18 cellular contexts compared by ENCODE assay signal in the genomic region with DNA sequence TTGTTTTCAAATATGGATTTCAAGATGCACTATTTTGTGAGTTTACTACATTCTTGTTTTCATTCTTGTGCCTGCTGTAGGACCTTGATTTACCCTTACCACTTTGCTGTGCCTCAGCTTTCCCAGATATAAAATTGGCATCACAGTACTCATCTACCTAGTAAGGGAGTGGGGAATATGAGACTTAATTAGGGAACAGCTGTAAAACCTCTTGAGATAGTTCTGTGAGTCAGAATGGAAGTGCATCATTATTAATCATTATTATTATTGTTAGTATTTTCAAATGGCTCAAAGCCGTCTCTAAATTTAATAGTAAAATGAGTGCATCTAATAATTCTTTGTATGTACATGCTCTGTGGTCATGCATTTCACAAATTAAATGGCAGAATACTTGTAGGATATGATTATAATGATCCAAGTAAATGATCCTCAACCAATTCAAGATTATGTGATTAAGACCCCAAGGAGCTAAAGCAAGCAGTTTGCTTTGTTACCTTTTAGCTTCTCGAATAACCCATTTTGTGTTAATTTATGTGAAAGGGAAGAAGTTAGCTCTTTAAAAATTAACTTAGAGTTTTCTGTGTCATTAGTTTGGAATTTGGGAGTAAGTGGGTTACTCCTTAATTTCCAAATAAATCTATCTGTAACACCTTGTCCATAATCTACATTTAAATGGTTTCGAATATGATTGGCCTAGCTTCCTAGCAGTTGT.
A peak's percentile ranks its signal among the peaks of the same experiment; 100 is the strongest.
DNase-seq lines count a peak whose midpoint lies in the region; ATAC-seq and TF ChIP-seq lines count a peak whose summit lies in the region.
"Had no signal": no experiment of that assay in that cellular context is flagged by ENCODE, and none has a peak within 500 bp of the region (broad histone marks: within the 10 kb centered on the region; RNA-seq: fewer than 3 reads in every experiment).

No MANE protein-coding gene starts in this region.

- no peak for DNase-seq in CD8-positive, alpha-beta memory T cell
- peak; percentile 54 for DNase-seq in NCI-H69 (lab: John Stamatoyannopoulos, UW)
- no peak for DNase-seq in epithelial cell of proximal tubule (ENCODE audit: low read depth)
- no peak for DNase-seq in psoas muscle
- no peak for DNase-seq in mesenchymal stem cell
- DNase-seq: C1 segment of cervical spinal cord, DMS 273 treated with DMSO at 0.1 percent for 48 hours, MG63, NCI-H1092 treated with DMSO at 0.1 percent for 48 hours, NCI-H1694 treated with DMSO at 0.1 percent for 48 hours, NCI-H2107, NCI-H446, NCI-H774 had no signal

- H3K27ac Mint-ChIP-seq in CD8-positive, alpha-beta memory T cell: no peak overlapping the region

- H3K4me3 ChIP-seq in CD8-positive, alpha-beta memory T cell (ENCODE audit: low read length): no peak overlapping the region
- H3K4me3 ChIP-seq in epithelial cell of proximal tubule (ENCODE audit: low read depth, low read length) (peak overlapping the region; percentile 29), psoas muscle (peak overlapping the region; percentile 23), mesenchymal stem cell (ENCODE audit: insufficient read depth in 1 of 2, low read depth in 1 of 2, low read length in 2 of 2) (no peak overlapping the region)
- H3K4me3 ChIP-seq: A549, MG63, SK-N-MC had no signal

- H3K4me1 ChIP-seq in CD8-positive, alpha-beta memory T cell (ENCODE audit: insufficient read depth, low read length): no peaks in the 10 kb centered on the region
- H3K4me1 ChIP-seq in psoas muscle: peaks cover 50% of the 10 kb centered on the region
- H3K4me1 ChIP-seq in mesenchymal stem cell (ENCODE audit: control insufficient read depth, insufficient read depth, low read depth, low read length): peaks cover 2% of the 10 kb centered on the region

- no peak overlapping the region for H3K23ac ChIP-seq in mesenchymal stem cell (ENCODE audit: low read length in 2 of 2)

- H2AK5ac ChIP-seq in mesenchymal stem cell (ENCODE audit: low read length, severe bottlenecking): no peak overlapping the region

- H3K9me3 ChIP-seq in CD8-positive, alpha-beta memory T cell (ENCODE audit: low read length): no peaks in the 10 kb centered on the region
- H3K9me3 ChIP-seq in psoas muscle (no peaks in the 10 kb centered on the region), mesenchymal stem cell (ENCODE audit: control insufficient read depth, low read length) (no peaks in the 10 kb centered on the region)
- H3K9me3 ChIP-seq: A549, MG63 had no signal

- H2BK5ac ChIP-seq in mesenchymal stem cell (ENCODE audit: low read depth, low read length, poor library complexity, severe bottlenecking): no peak overlapping the region

- H3K36me3 Mint-ChIP-seq in CD8-positive, alpha-beta memory T cell: peaks cover 0 to 4% (median 3%) of the 10 kb centered on the region in 3 donors

- peaks cover 0 to 4% of the 10 kb centered on the region in 2 donors for H3K27me3 Mint-ChIP-seq in CD8-positive, alpha-beta memory T cell

- H3K4me3 Mint-ChIP-seq in CD8-positive, alpha-beta memory T cell: no peak overlapping the region

- no peak overlapping the region for H3K4me2 ChIP-seq in mesenchymal stem cell (ENCODE audit: low read length, poor library complexity, severe bottlenecking)
- H3K4me2 ChIP-seq: A549 had no signal

- H4K8ac ChIP-seq in mesenchymal stem cell (ENCODE audit: low read length): no peak overlapping the region

- POLR2A ChIA-PET in CD8-positive, alpha-beta memory T cell (lab: Charles Lee): no interaction called here

- no peak overlapping the region for H3K4ac ChIP-seq in mesenchymal stem cell (ENCODE audit: low read depth in 1 of 2, low read length in 2 of 2)

- H3K18ac ChIP-seq in mesenchymal stem cell (ENCODE audit: low read depth in 1 of 2, low read length in 2 of 2): no peak overlapping the region

- no peak overlapping the region for H3K14ac ChIP-seq in mesenchymal stem cell (ENCODE audit: low read length in 2 of 2)

- no peak overlapping the region for H2BK15ac ChIP-seq in mesenchymal stem cell (ENCODE audit: low read depth, poor library complexity, severe bottlenecking)

- no peaks in the 10 kb centered on the region for H3K79me1 ChIP-seq in mesenchymal stem cell (replicated peaks; ENCODE audit: low read length, poor library complexity, severe bottlenecking)

- no peak overlapping the region for H2BK12ac ChIP-seq in mesenchymal stem cell (ENCODE audit: low read length in 2 of 2)

- no peak for TF ChIP-seq CTCF in epithelial cell of proximal tubule (conservative IDR thresholded peaks at IDR 0.05; ENCODE audit: low read depth, low read length)
- TF ChIP-seq CTCF in psoas muscle (IDR thresholded peaks at IDR 0.05): no peak

- 56 to 81% (median 59%) methylated on average over 3 of the region's 3 CpGs for WGBS in psoas muscle, 3 donors
- 91% methylated on average over 2 of the region's 3 CpGs for WGBS in mesenchymal stem cell

- H4K91ac ChIP-seq in mesenchymal stem cell (ENCODE audit: low read length): no peak overlapping the region

- H3K9me3 Mint-ChIP-seq in CD8-positive, alpha-beta memory T cell: no peaks in the 10 kb centered on the region

- peak overlapping the region; percentile 35 for H3K27ac ChIP-seq in CD8-positive, alpha-beta memory T cell (ENCODE audit: low read depth, low read length)
- H3K27ac ChIP-seq in psoas muscle (peak overlapping the region; percentile 93), mesenchymal stem cell (ENCODE audit: low read length, poor library complexity, severe bottlenecking) (no peak overlapping the region)
- H3K27ac ChIP-seq: A549, SK-N-MC had no signal

- H3K27me3 ChIP-seq in CD8-positive, alpha-beta memory T cell (ENCODE audit: insufficient read depth, low read length, poor library complexity, severe bottlenecking): no peaks in the 10 kb centered on the region
- H3K27me3 ChIP-seq in psoas muscle (ENCODE audit: insufficient read depth in 3 of 3, low read length in 2 of 3) (no peaks in the 10 kb centered on the region), mesenchymal stem cell (ENCODE audit: control insufficient read depth in 1 of 2, insufficient read depth in 1 of 2, low read length in 2 of 2) (no peaks in the 10 kb centered on the region)

- no peak overlapping the region for H2BK120ac ChIP-seq in mesenchymal stem cell (ENCODE audit: low read depth, low read length)

- CTCF ChIA-PET in CD8-positive, alpha-beta memory T cell (lab: Charles Lee): no interaction called here

- H3K36me3 ChIP-seq in CD8-positive, alpha-beta memory T cell (ENCODE audit: insufficient read depth, low read length): no peaks in the 10 kb centered on the region
- H3K36me3 ChIP-seq in psoas muscle (ENCODE audit: insufficient read depth in 1 of 2, low read depth in 1 of 2): no peaks in the 10 kb centered on the region
- H3K36me3 ChIP-seq in mesenchymal stem cell (ENCODE audit: control insufficient read depth in 1 of 2, insufficient read depth in 2 of 2, low read depth in 1 of 2, low read length in 2 of 2): no peaks in the 10 kb centered on the region
- H3K36me3 ChIP-seq: MG63 had no signal

- ATAC-seq in psoas muscle (peak in 3 of 4 donors; percentile 43 to 54 (median 46)), HG02884 (IDR thresholded peaks at IDR 0.05; ENCODE audit: unreplicated experiment) (no peak), HG03135 (IDR thresholded peaks at IDR 0.05; ENCODE audit: unreplicated experiment) (no peak)
- ATAC-seq: A549, Panc1 had no signal

- H3K9ac ChIP-seq in mesenchymal stem cell (ENCODE audit: low read length): no peak overlapping the region

- H2AFZ ChIP-seq in mesenchymal stem cell (ENCODE audit: low read depth, low read length): no peak overlapping the region

- peaks cover 0 to 2% (median 0%) of the 10 kb centered on the region in 3 donors for H3K4me1 Mint-ChIP-seq in CD8-positive, alpha-beta memory T cell

- intact Hi-C loops in psoas muscle (cut with DNase I): loop anchor here in 1 of 2 donors (10.0 kb wide), 1 partner anchor 207 kb away; no protein-coding TSS in a partner anchor

Comparison
In these comparisons a context has a peak if more than half of its experiments do, and no peak if none do; other contexts are left out.
1. H3K4me3 ChIP-seq: peak in epithelial cell of proximal tubule (single experiment) and psoas muscle (single experiment); none in CD8-positive, alpha-beta memory T cell (single experiment) and mesenchymal stem cell (0 of 2).
2. ATAC-seq: peak in psoas muscle (3 of 4); none in HG02884 (single experiment) and HG03135 (single experiment).